1 cellular context compared by ENCODE assay signal in genomic region chr10:58264780-58265179, GRCh38.
A peak's percentile ranks its signal among the peaks of the same experiment; 100 is the strongest.
TF ChIP-seq lines count a peak whose summit lies in the region.

No MANE protein-coding gene starts in this region.

TF ChIP-seq in HepG2, 621 proteins besides CTCF, POLR2A, EP300 and RAD21 (continued from another document):
- TF ChIP-seq GABPA (IDR thresholded peaks at IDR 0.05; ENCODE audit: low read depth, low read length) (no peak), GABPA (CRISPR knock-in tag; IDR thresholded peaks at IDR 0.05; ENCODE audit: low read depth) (peak; percentile 50), ZNF33B (CRISPR knock-in tag; IDR thresholded peaks at IDR 0.05) (no peak), SOX5 (CRISPR knock-in tag; IDR thresholded peaks at IDR 0.05; ENCODE audit: borderline replicate concordance) (no peak)
- TF ChIP-seq, protein P1, sequence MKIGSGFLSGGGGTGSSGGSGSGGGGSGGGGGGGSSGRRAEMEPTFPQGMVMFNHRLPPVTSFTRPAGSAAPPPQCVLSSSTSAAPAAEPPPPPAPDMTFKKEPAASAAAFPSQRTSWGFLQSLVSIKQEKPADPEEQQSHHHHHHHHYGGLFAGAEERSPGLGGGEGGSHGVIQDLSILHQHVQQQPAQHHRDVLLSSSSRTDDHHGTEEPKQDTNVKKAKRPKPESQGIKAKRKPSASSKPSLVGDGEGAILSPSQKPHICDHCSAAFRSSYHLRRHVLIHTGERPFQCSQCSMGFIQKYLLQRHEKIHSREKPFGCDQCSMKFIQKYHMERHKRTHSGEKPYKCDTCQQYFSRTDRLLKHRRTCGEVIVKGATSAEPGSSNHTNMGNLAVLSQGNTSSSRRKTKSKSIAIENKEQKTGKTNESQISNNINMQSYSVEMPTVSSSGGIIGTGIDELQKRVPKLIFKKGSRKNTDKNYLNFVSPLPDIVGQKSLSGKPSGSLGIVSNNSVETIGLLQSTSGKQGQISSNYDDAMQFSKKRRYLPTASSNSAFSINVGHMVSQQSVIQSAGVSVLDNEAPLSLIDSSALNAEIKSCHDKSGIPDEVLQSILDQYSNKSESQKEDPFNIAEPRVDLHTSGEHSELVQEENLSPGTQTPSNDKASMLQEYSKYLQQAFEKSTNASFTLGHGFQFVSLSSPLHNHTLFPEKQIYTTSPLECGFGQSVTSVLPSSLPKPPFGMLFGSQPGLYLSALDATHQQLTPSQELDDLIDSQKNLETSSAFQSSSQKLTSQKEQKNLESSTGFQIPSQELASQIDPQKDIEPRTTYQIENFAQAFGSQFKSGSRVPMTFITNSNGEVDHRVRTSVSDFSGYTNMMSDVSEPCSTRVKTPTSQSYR (CRISPR knock-in tag; IDR thresholded peaks at IDR 0.05; ENCODE audit: borderline replicate concordance): peak; percentile 54; the same call in 1 of the 2 replicates
